Comparison of ENCODE assay signal across 7 cellular contexts in genomic region chr6:136403166-136403980, GRCh38.
DNase-seq lines count a peak whose midpoint lies in the region; ATAC-seq and TF ChIP-seq lines count a peak whose summit lies in the region.

No MANE protein-coding gene starts in this region.

- DNase-seq in HS-27A (ENCODE audit: low read depth) (peak; percentile 34), foreskin melanocyte (peak; percentile 24), type B pancreatic cell (ENCODE audit: extremely low spot score, unreplicated experiment) (no peak), DMS 273 treated with DMSO at 0.1 percent for 48 hours (lab: John Stamatoyannopoulos, UW) (no peak)

- H3K4me3 Mint-ChIP-seq in type B pancreatic cell, result no peak overlapping the region

- no peak for TF ChIP-seq CTCF in type B pancreatic cell (conservative IDR thresholded peaks at IDR 0.05)

- H3K27ac Mint-ChIP-seq in type B pancreatic cell, result peak overlapping the region; percentile 82

- ATAC-seq in SK-N-SH treated with all-trans-retinoic acid at 6 μM for 48 hours (peak; percentile 92), HG03039 (IDR thresholded peaks at IDR 0.05; ENCODE audit: unreplicated experiment) (no peak), GM18873 (IDR thresholded peaks at IDR 0.05; ENCODE audit: low FRiP score, unreplicated experiment) (no peak)

- peaks cover 7% of the 10 kb centered on the region for H3K9me3 Mint-ChIP-seq in type B pancreatic cell

- no peaks in the 10 kb centered on the region for H3K27me3 Mint-ChIP-seq in type B pancreatic cell

- H3K36me3 Mint-ChIP-seq in type B pancreatic cell, result peaks cover 6% of the 10 kb centered on the region

- no peaks in the 10 kb centered on the region for H3K4me1 Mint-ChIP-seq in type B pancreatic cell (ENCODE audit: unreplicated experiment)

TF ChIP-seq in SK-N-SH treated with all-trans-retinoic acid at 6 μM for 48 hours, 23 proteins besides CTCF, POLR2A, EP300 and RAD21:
- TF ChIP-seq ZFP30 (CRISPR knock-in tag; IDR thresholded peaks at IDR 0.05) (no peak), PPARA (CRISPR knock-in tag; IDR thresholded peaks at IDR 0.05; ENCODE audit: borderline replicate concordance) (no peak), SNAI2 (CRISPR knock-in tag; IDR thresholded peaks at IDR 0.05) (no peak), ESRRG (CRISPR knock-in tag; IDR thresholded peaks at IDR 0.05) (0 out of 2 replicates have a peak, but pooled peaks have one; percentile 60), ZFP3 (CRISPR knock-in tag; IDR thresholded peaks at IDR 0.05) (peak; percentile 79), ZC3H10 (CRISPR knock-in tag; IDR thresholded peaks at IDR 0.05) (peak; percentile 97), TOX (CRISPR knock-in tag; IDR thresholded peaks at IDR 0.05; ENCODE audit: borderline replicate concordance) (peak; percentile 97; the same call in 1 of the 2 replicates), ZNF565 (CRISPR knock-in tag; conservative IDR thresholded peaks at IDR 0.05; ENCODE audit: low read depth) (no peak), CSDC2 (CRISPR knock-in tag; IDR thresholded peaks at IDR 0.05) (no peak), CSRNP3 (CRISPR knock-in tag; IDR thresholded peaks at IDR 0.05) (peak; percentile 48; the same call in 1 of the 2 replicates), CREB5 (CRISPR knock-in tag; IDR thresholded peaks at IDR 0.05; ENCODE audit: low read depth) (peak; percentile 66), ISL1 (CRISPR knock-in tag; IDR thresholded peaks at IDR 0.05) (peak; percentile 82)

Comparison
In these comparisons a context has a peak if more than half of its experiments do, and no peak if none do; other contexts are left out.
1. DNase-seq: peak in HS-27A (single experiment) and foreskin melanocyte (single experiment); none in type B pancreatic cell (single experiment) and DMS 273 treated with DMSO at 0.1 percent for 48 hours (single experiment).